Comparison of ENCODE assay signal across 8 cellular contexts in genomic region chr17:1645207-1646171, GRCh38. TPM values are rescaled to one million over a fixed set of nuclear protein-coding genes. Genes with fewer than 3 reads are reported as not detected.
DNase-seq lines count a peak whose midpoint lies in the region; ATAC-seq, FAIRE-seq and TF ChIP-seq lines count a peak whose summit lies in the region.

TSS of gene SCARF1 (minus strand) at chr17:1645732. CDS start at chr17:1645697, 35 bp downstream.

- intact Hi-C loops in left ventricle myocardium superior (cut with micrococcal nuclease), result no loop called here

- DNase-seq in WERI-Rb-1 (peak; percentile 68), left ventricle myocardium superior (peak; percentile 81), pulmonary artery endothelial cell (ENCODE audit: low read depth, low spot score) (no peak), urothelium cell line (ENCODE audit: low spot score) (no peak), NCI-H146 treated with DMSO at 0.1 percent for 48 hours (lab: John Stamatoyannopoulos, UW; ENCODE audit: unreplicated experiment) (no peak)

- ATAC-seq in left ventricle myocardium superior (no peak), GM18907 (IDR thresholded peaks at IDR 0.05; ENCODE audit: unreplicated experiment) (no peak), GM21381 (IDR thresholded peaks at IDR 0.05; ENCODE audit: unreplicated experiment) (no peak)

- H3K36me3 ChIP-seq in WERI-Rb-1, result peaks cover 13% of the 10 kb centered on the region

- no peaks in the 10 kb centered on the region for H3K27me3 ChIP-seq in WERI-Rb-1 (ENCODE audit: insufficient read depth, low read depth, severe bottlenecking)

- 0 out of 2 replicates have a peak, but pooled peaks have one; percentile 5 for TF ChIP-seq CTCF in WERI-Rb-1 (IDR thresholded peaks at IDR 0.05; ENCODE audit: low read depth, low read length)

- peak within 1 kb of the TSS; percentile 79 for H3K27ac ChIP-seq in WERI-Rb-1

- H3K9me3 ChIP-seq in WERI-Rb-1 (ENCODE audit: severe bottlenecking), result no peaks in the 10 kb centered on the region

- peak within 1 kb of the TSS; percentile 52; the same call in 1 of the 2 replicates for H3K4me3 ChIP-seq in GM08714 (ENCODE audit: low read length)
- H3K4me3 ChIP-seq in WERI-Rb-1 (ENCODE audit: low read depth, low read length), result peak within 1 kb of the TSS; percentile 29

- no peak for FAIRE-seq in urothelium cell line (lab: Jason Lieb, UNC)

RNA-seq across cellular contexts. Expression of gene SCARF1, which starts in this region (rescaled TPM):
- total RNA-seq in left ventricle myocardium superior (13.1 TPM), pulmonary artery endothelial cell (101 and 117 TPM in 2 replicates)

Comparison
In these comparisons a context has a peak if more than half of its experiments do, and no peak if none do; other contexts are left out.
1. DNase-seq: peak in WERI-Rb-1 (single experiment) and left ventricle myocardium superior (single experiment); none in pulmonary artery endothelial cell (single experiment), urothelium cell line (single experiment) and NCI-H146 treated with DMSO at 0.1 percent for 48 hours (single experiment).